18 cellular contexts compared by ENCODE assay signal in genomic region chr3:69005071-69005816, GRCh38.
"Had no signal": no experiment of that assay in that cellular context is flagged by ENCODE, and none has a peak within 500 bp of the region (broad histone marks: within the 10 kb centered on the region; RNA-seq: fewer than 3 reads in every experiment).

No MANE protein-coding gene starts in this region.

- H3K4me2 ChIP-seq: SK-N-SH had no signal

- H3K27ac Mint-ChIP-seq: activated B cell treated with CpG ODN at 0.5 μM for 24 hours; activated CD4-positive, alpha-beta T cell treated with anti-CD3 and anti-CD28 coated beads, Interleukin-2, amount 10 ng/mL, durations not matched to agents 7 days and 5 days; activated naive CD4-positive, alpha-beta T cell treated with anti-CD3 and anti-CD28 coated beads, Interleukin-2, amount 10 ng/mL, durations not matched to agents 7 days and 5 days; activated T-helper 17 cell treated with anti-CD3 and anti-CD28 coated beads, Interleukin-2, amount 50 U/mL, for 72 hours; brain; memory B cell; natural killer cell treated with Interleukin-12 subunit alpha and Interleukin-12 subunit beta and Interleukin-15 and Interleukin-18, amount 100 ng/mL, for 72 hours; stimulated activated naive CD8-positive, alpha-beta T cell treated with anti-CD3 and anti-CD28 coated beads, Interleukin-15, Interleukin-2, amounts not matched to agents 100 ng/mL and 50 ng/mL, for 24 hours had no signal

- H3K27me3 ChIP-seq: adrenal gland, colonic mucosa, sigmoid colon had no signal

- ATAC-seq: activated T-helper 17 cell treated with anti-CD3 and anti-CD28 coated beads, Interleukin-2, amount 50 U/mL, for 72 hours; left colon; natural killer cell treated with Interleukin-12 subunit alpha and Interleukin-12 subunit beta and Interleukin-15 and Interleukin-18, amount 100 ng/mL, for 72 hours had no signal

- H3K9me2 ChIP-seq: SK-N-SH had no signal

- H3K27ac ChIP-seq: adrenal gland, colonic mucosa had no signal

- H3K27me3 Mint-ChIP-seq: activated B cell treated with CpG ODN at 0.5 μM for 24 hours; activated CD4-positive, alpha-beta T cell treated with anti-CD3 and anti-CD28 coated beads, Interleukin-2, amount 10 ng/mL, durations not matched to agents 7 days and 5 days; activated naive CD4-positive, alpha-beta T cell treated with anti-CD3 and anti-CD28 coated beads, Interleukin-2, amount 10 ng/mL, durations not matched to agents 7 days and 5 days; activated T-helper 17 cell treated with anti-CD3 and anti-CD28 coated beads, Interleukin-2, amount 50 U/mL, for 72 hours; memory B cell; natural killer cell treated with Interleukin-12 subunit alpha and Interleukin-12 subunit beta and Interleukin-15 and Interleukin-18, amount 100 ng/mL, for 72 hours; stimulated activated naive CD8-positive, alpha-beta T cell treated with anti-CD3 and anti-CD28 coated beads, Interleukin-15, Interleukin-2, amounts not matched to agents 100 ng/mL and 50 ng/mL, for 24 hours had no signal

- H3K4me3 Mint-ChIP-seq: activated B cell treated with CpG ODN at 0.5 μM for 24 hours; activated CD4-positive, alpha-beta T cell treated with anti-CD3 and anti-CD28 coated beads, Interleukin-2, amount 10 ng/mL, durations not matched to agents 7 days and 5 days; activated naive CD4-positive, alpha-beta T cell treated with anti-CD3 and anti-CD28 coated beads, Interleukin-2, amount 10 ng/mL, durations not matched to agents 7 days and 5 days; activated T-helper 17 cell treated with anti-CD3 and anti-CD28 coated beads, Interleukin-2, amount 50 U/mL, for 72 hours; brain; memory B cell; natural killer cell treated with Interleukin-12 subunit alpha and Interleukin-12 subunit beta and Interleukin-15 and Interleukin-18, amount 100 ng/mL, for 72 hours; stimulated activated naive CD8-positive, alpha-beta T cell treated with anti-CD3 and anti-CD28 coated beads, Interleukin-15, Interleukin-2, amounts not matched to agents 100 ng/mL and 50 ng/mL, for 24 hours had no signal

- H3K4me3 ChIP-seq: adrenal gland, colonic mucosa, sigmoid colon had no signal

- H3K36me3 ChIP-seq: colonic mucosa had no signal

- H3K4me1 ChIP-seq: adrenal gland, colonic mucosa had no signal

- H3K9me3 ChIP-seq: adrenal gland, colonic mucosa, sigmoid colon, SK-N-SH had no signal

- DNase-seq: activated B cell treated with CpG ODN at 0.5 μM for 24 hours; activated CD4-positive, alpha-beta T cell treated with anti-CD3 and anti-CD28 coated beads, Interleukin-2, amount 10 ng/mL, durations not matched to agents 7 days and 5 days; activated naive CD4-positive, alpha-beta T cell treated with anti-CD3 and anti-CD28 coated beads, Interleukin-2, amount 10 ng/mL, durations not matched to agents 7 days and 5 days; activated T-cell treated with anti-CD3 and anti-CD28 coated beads for 4 hours; adrenal gland; colonic mucosa; effector CD8-positive, alpha-beta T cell; erythroblast; glutamatergic neuron; left colon; sigmoid colon; SK-N-SH; stimulated activated CD4-positive, alpha-beta T cell treated with anti-CD3 and anti-CD28 coated beads, Interleukin-12 subunit alpha, Interleukin-12 subunit beta, amount 100 ng/mL, for 4 hours had no signal

- H3K4me1 Mint-ChIP-seq: activated B cell treated with CpG ODN at 0.5 μM for 24 hours; activated CD4-positive, alpha-beta T cell treated with anti-CD3 and anti-CD28 coated beads, Interleukin-2, amount 10 ng/mL, durations not matched to agents 7 days and 5 days; activated naive CD4-positive, alpha-beta T cell treated with anti-CD3 and anti-CD28 coated beads, Interleukin-2, amount 10 ng/mL, durations not matched to agents 7 days and 5 days; memory B cell had no signal

- H3K9me3 Mint-ChIP-seq: activated B cell treated with CpG ODN at 0.5 μM for 24 hours; activated CD4-positive, alpha-beta T cell treated with anti-CD3 and anti-CD28 coated beads, Interleukin-2, amount 10 ng/mL, durations not matched to agents 7 days and 5 days; activated naive CD4-positive, alpha-beta T cell treated with anti-CD3 and anti-CD28 coated beads, Interleukin-2, amount 10 ng/mL, durations not matched to agents 7 days and 5 days; activated T-helper 17 cell treated with anti-CD3 and anti-CD28 coated beads, Interleukin-2, amount 50 U/mL, for 72 hours; brain; memory B cell; natural killer cell treated with Interleukin-12 subunit alpha and Interleukin-12 subunit beta and Interleukin-15 and Interleukin-18, amount 100 ng/mL, for 72 hours; stimulated activated naive CD8-positive, alpha-beta T cell treated with anti-CD3 and anti-CD28 coated beads, Interleukin-15, Interleukin-2, amounts not matched to agents 100 ng/mL and 50 ng/mL, for 24 hours had no signal
